Comparison of ENCODE assay signal across 12 cellular contexts in the genomic region with DNA sequence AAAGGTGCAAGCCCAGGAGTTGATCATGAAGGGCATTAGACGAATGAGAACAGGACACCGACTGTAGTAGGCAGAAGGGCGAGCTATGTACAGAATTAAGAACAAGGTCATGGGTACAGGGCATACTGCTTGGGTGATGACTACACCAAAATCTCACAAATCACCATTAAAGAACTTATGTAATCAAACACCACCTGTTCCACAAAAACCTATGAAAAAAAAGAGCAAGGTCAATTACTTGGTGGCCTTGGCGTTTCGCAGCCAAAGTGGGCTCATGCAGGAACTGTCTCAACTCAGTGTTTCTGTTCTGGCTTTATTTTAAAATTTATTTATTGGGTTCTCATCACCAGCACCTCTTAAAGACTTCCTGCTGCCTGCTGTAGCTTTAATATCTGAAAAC. TPM values are rescaled to one million over a fixed set of nuclear protein-coding genes. Genes with fewer than 3 reads are reported as not detected.
A peak's percentile ranks its signal among the peaks of the same experiment; 100 is the strongest.
DNase-seq lines count a peak whose midpoint lies in the region; ATAC-seq lines count a peak whose summit lies in the region.
"Had no signal": no experiment of that assay in that cellular context is flagged by ENCODE, and none has a peak within 500 bp of the region (broad histone marks: within the 10 kb centered on the region; RNA-seq: fewer than 3 reads in every experiment).

No MANE protein-coding gene starts in this region.

- 95% methylated on average over 5 of the region's 5 CpGs for WGBS in thymus

- H3K27me3 Mint-ChIP-seq in activated T-cell treated with anti-CD3 and anti-CD28 coated beads, Interleukin-2, amount 50 U/mL, for 72 hours (ENCODE audit: low read depth) = no peaks in the 10 kb centered on the region
- peaks cover 3% of the 10 kb centered on the region for H3K27me3 Mint-ChIP-seq in activated T-helper 2 cell treated with anti-CD3 and anti-CD28 coated beads, Interferon-gamma antibody, Interleukin-2, Interleukin-4, amounts not matched to agents 10 μg/mL and 5 μg/mL and 100 μg/mL, durations not matched to agents 14 hours and 24 hours and 36 hours (ENCODE audit: low read depth)
- H3K27me3 Mint-ChIP-seq in naive B cell = no peaks in the 10 kb centered on the region

- H3K4me1 ChIP-seq in thymus (ENCODE audit: control insufficient read depth, insufficient read depth, low read length) = peaks cover 47% of the 10 kb centered on the region

- H3K4me3 ChIP-seq in thymus (ENCODE audit: low read length) = peak overlapping the region; percentile 94

- no peaks in the 10 kb centered on the region for H3K27me3 ChIP-seq in thymus (ENCODE audit: control insufficient read depth, insufficient read depth)

- H3K4me3 Mint-ChIP-seq in activated T-cell treated with anti-CD3 and anti-CD28 coated beads, Interleukin-2, amount 50 U/mL, for 72 hours = peak overlapping the region; percentile 97 to 98
- peak overlapping the region; percentile 95 for H3K4me3 Mint-ChIP-seq in activated T-helper 2 cell treated with anti-CD3 and anti-CD28 coated beads, Interferon-gamma antibody, Interleukin-2, Interleukin-4, amounts not matched to agents 10 μg/mL and 5 μg/mL and 100 μg/mL, durations not matched to agents 14 hours and 24 hours and 36 hours (ENCODE audit: low read depth)
- H3K4me3 Mint-ChIP-seq in naive B cell = peak overlapping the region in 7 of 8 donors; percentile 97 to 100 (median 98)

- intact Hi-C loops in activated T-helper 2 cell treated with anti-CD3 and anti-CD28 coated beads, Interferon-gamma antibody, Interleukin-2, Interleukin-4, amounts not matched to agents 10 μg/mL and 5 μg/mL and 100 μg/mL, durations not matched to agents 14 hours and 24 hours and 36 hours (cut with micrococcal nuclease) = no loop called here

- H3K27ac ChIP-seq in thymus (ENCODE audit: low read depth) = peak overlapping the region; percentile 64

- no peak for ATAC-seq in activated T-cell treated with anti-CD3 and anti-CD28 coated beads, Interleukin-2, amount 50 U/mL, for 72 hours (replicated peaks in 1 of 2)
- ATAC-seq in naive B cell (ENCODE audit: low read depth in 2 of 2) = no peak

- H3K4me1 Mint-ChIP-seq in activated T-cell treated with anti-CD3 and anti-CD28 coated beads, Interleukin-2, amount 50 U/mL, for 72 hours (ENCODE audit: low read depth) = peaks cover 61% of the 10 kb centered on the region
- peaks cover 44% of the 10 kb centered on the region for H3K4me1 Mint-ChIP-seq in activated T-helper 2 cell treated with anti-CD3 and anti-CD28 coated beads, Interferon-gamma antibody, Interleukin-2, Interleukin-4, amounts not matched to agents 10 μg/mL and 5 μg/mL and 100 μg/mL, durations not matched to agents 14 hours and 24 hours and 36 hours (ENCODE audit: low read depth)
- peaks cover 42 to 70% (median 53%) of the 10 kb centered on the region in 3 donors for H3K4me1 Mint-ChIP-seq in naive B cell

- no peaks in the 10 kb centered on the region for H3K9me3 Mint-ChIP-seq in activated T-cell treated with anti-CD3 and anti-CD28 coated beads, Interleukin-2, amount 50 U/mL, for 72 hours
- no peaks in the 10 kb centered on the region for H3K9me3 Mint-ChIP-seq in activated T-helper 2 cell treated with anti-CD3 and anti-CD28 coated beads, Interferon-gamma antibody, Interleukin-2, Interleukin-4, amounts not matched to agents 10 μg/mL and 5 μg/mL and 100 μg/mL, durations not matched to agents 14 hours and 24 hours and 36 hours
- no peaks in the 10 kb centered on the region for H3K9me3 Mint-ChIP-seq in naive B cell

- no peak for DNase-seq in activated T-cell treated with anti-CD3 and anti-CD28 coated beads, Interleukin-2, amount 50 U/mL, for 72 hours
- DNase-seq in activated T-cell treated with anti-CD3 and anti-CD28 coated beads for 4 hours = no peak
- DNase-seq in activated T-helper 2 cell treated with anti-CD3 and anti-CD28 coated beads, Interferon-gamma antibody, Interleukin-2, Interleukin-4, amounts not matched to agents 10 μg/mL and 5 μg/mL and 100 μg/mL, durations not matched to agents 14 hours and 24 hours and 36 hours (ENCODE audit: low spot score) = no peak
- no peak for DNase-seq in naive B cell
- no peak for DNase-seq in superior temporal gyrus (ENCODE audit: extremely low spot score)
- DNase-seq in ecto neural progenitor cell (ENCODE audit: low spot score) = no peak
- DNase-seq in NCI-H2227 (lab: John Stamatoyannopoulos, UW; ENCODE audit: unreplicated experiment) = no peak
- DNase-seq: erythroblast, HCEC 1CT, posterior cingulate gyrus had no signal

- H3K36me3 Mint-ChIP-seq in activated T-cell treated with anti-CD3 and anti-CD28 coated beads, Interleukin-2, amount 50 U/mL, for 72 hours (ENCODE audit: insufficient read depth in 2 of 2) = no peaks in the 10 kb centered on the region
- H3K36me3 Mint-ChIP-seq in activated T-helper 2 cell treated with anti-CD3 and anti-CD28 coated beads, Interferon-gamma antibody, Interleukin-2, Interleukin-4, amounts not matched to agents 10 μg/mL and 5 μg/mL and 100 μg/mL, durations not matched to agents 14 hours and 24 hours and 36 hours (ENCODE audit: low read depth) = peaks cover under 1% of the 10 kb centered on the region
- H3K36me3 Mint-ChIP-seq in naive B cell = no peaks in the 10 kb centered on the region

- H3K27ac Mint-ChIP-seq in activated T-cell treated with anti-CD3 and anti-CD28 coated beads, Interleukin-2, amount 50 U/mL, for 72 hours = peak overlapping the region; percentile 13
- H3K27ac Mint-ChIP-seq in activated T-helper 2 cell treated with anti-CD3 and anti-CD28 coated beads, Interferon-gamma antibody, Interleukin-2, Interleukin-4, amounts not matched to agents 10 μg/mL and 5 μg/mL and 100 μg/mL, durations not matched to agents 14 hours and 24 hours and 36 hours = no peak overlapping the region
- peak overlapping the region in 5 of 6 donors; percentile 44 to 98 (median 93) for H3K27ac Mint-ChIP-seq in naive B cell

- no peaks in the 10 kb centered on the region for H3K9me3 ChIP-seq in thymus (ENCODE audit: control insufficient read depth)

- peaks cover 9% of the 10 kb centered on the region for H3K36me3 ChIP-seq in thymus (ENCODE audit: control insufficient read depth, insufficient read depth)

RNA-seq across cellular contexts. Expression of a gene that starts 2.1 kb away (rescaled TPM):
- total RNA-seq in activated T-cell treated with anti-CD3 and anti-CD28 coated beads, Interleukin-2, amount 50 U/mL, for 72 hours = 10 to 100 TPM; 26.7 to 37.3 TPM
- total RNA-seq in activated T-helper 2 cell treated with anti-CD3 and anti-CD28 coated beads, Interferon-gamma antibody, Interleukin-2, Interleukin-4, amounts not matched to agents 10 μg/mL and 5 μg/mL and 100 μg/mL, durations not matched to agents 14 hours and 24 hours and 36 hours = 10.9 and 12.1 TPM in 2 replicates
- polyA plus RNA-seq in naive B cell (ENCODE audit: low read depth in 6 of 6) (1 to 10 TPM; 3.5 to 9.2 (median 4.9) TPM), thymus (38.4 TPM)

RNA-seq across cellular contexts. Expression of a gene that starts 30.3 kb away (rescaled TPM):
- not detected for total RNA-seq in activated T-cell treated with anti-CD3 and anti-CD28 coated beads, Interleukin-2, amount 50 U/mL, for 72 hours
- not detected in 2 replicates for total RNA-seq in activated T-helper 2 cell treated with anti-CD3 and anti-CD28 coated beads, Interferon-gamma antibody, Interleukin-2, Interleukin-4, amounts not matched to agents 10 μg/mL and 5 μg/mL and 100 μg/mL, durations not matched to agents 14 hours and 24 hours and 36 hours
- polyA plus RNA-seq in naive B cell (ENCODE audit: low read depth in 6 of 6) = 1 to 10 TPM in 3 of 6 donors, under 1 TPM in 2, not detected in 1; 0.71 to 1.1 (median 1.0) TPM
- not detected for polyA plus RNA-seq in thymus
- total RNA-seq: kidney epithelial cell had no signal
